In the genomic region with DNA sequence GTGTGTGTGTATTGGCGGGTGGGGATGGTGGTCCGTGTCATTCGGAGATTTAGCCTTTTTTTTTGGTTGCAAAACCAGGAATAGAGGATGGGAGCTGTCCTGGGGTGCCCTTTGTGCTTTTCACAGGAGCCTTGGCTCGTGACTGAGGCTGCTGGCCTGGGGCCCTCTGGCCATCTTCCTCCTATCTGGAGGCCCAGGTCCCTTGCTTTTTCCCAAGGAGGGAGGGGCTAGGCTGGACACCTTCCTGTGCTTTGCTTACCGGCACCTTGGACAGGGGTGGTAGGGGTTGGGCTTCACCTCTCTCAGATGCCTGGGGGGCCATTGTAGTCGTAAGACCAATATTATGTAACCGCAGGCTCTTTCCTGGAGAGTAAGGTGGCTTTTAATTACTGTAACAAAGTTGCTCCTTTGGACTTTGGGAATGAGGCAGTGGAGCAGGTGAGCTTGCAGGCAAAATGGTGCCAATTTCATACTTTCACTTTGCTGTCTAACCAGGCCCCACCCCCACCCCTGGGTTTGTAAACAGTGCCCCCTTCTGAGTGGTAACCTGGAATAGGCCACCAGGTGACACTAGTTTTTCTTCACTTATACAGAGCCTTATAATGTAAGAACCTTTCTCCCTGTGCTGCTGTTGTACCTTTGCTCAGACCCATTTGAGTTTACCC, we compare ENCODE assay signal across 8 cellular contexts. TPM values are rescaled to one million over a fixed set of nuclear protein-coding genes. Genes with fewer than 3 reads are reported as not detected.
DNase-seq lines count a peak whose midpoint lies in the region; FAIRE-seq and TF ChIP-seq lines count a peak whose summit lies in the region.

No MANE protein-coding gene starts in this region.

- H3K4me1 ChIP-seq in endothelial cell of umbilical vein (ENCODE audit: control insufficient read depth, extremely low read depth, insufficient read depth, low read length) = peaks cover 12% of the 10 kb centered on the region
- peaks cover 17% of the 10 kb centered on the region for H3K4me1 ChIP-seq in thymus (ENCODE audit: control insufficient read depth, insufficient read depth, low read length)

- no peak for TF ChIP-seq POLR2A in endothelial cell of umbilical vein (IDR thresholded peaks at IDR 0.05; ENCODE audit: low read depth, low read length)

- peaks cover 4 to 6% of the 10 kb centered on the region in 2 experiments for H3K27me3 ChIP-seq in endothelial cell of umbilical vein (ENCODE audit: control insufficient read depth in 2 of 2, insufficient read depth in 2 of 2, low read length in 2 of 2)
- H3K27me3 ChIP-seq in thymus (ENCODE audit: control insufficient read depth, insufficient read depth) = no peaks in the 10 kb centered on the region

- peaks cover 4% of the 10 kb centered on the region for H4K20me1 ChIP-seq in endothelial cell of umbilical vein (replicated peaks; ENCODE audit: control insufficient read depth, extremely low read depth, insufficient read depth, low read length)

- H3K9me3 ChIP-seq in endothelial cell of umbilical vein (replicated peaks; ENCODE audit: control insufficient read depth, insufficient read depth, low read length) = no peaks in the 10 kb centered on the region
- H3K9me3 ChIP-seq in thymus (ENCODE audit: control insufficient read depth) = no peaks in the 10 kb centered on the region

- BruUV-seq in endothelial cell of umbilical vein (replicated peaks; lab: Mats Ljungman, UMichigan) = no TSS peak

- peak in 1 of 2 donors; percentile 15 for TF ChIP-seq CTCF in endothelial cell of umbilical vein (IDR thresholded peaks at IDR 0.05; ENCODE audit: extremely low read depth in 1 of 2, insufficient read depth in 1 of 2, low read depth in 1 of 2, low read length in 2 of 2)

- intact Hi-C loops in endothelial cell of umbilical vein (cut with micrococcal nuclease) = loop anchor here (2.0 to 5.0 kb wide), 4 partner anchors 28 to 1000 kb away; a partner anchor contains a TSS

- H3K27ac ChIP-seq in endothelial cell of umbilical vein (ENCODE audit: insufficient read depth, low read depth, low read length) = peak overlapping the region; percentile 9
- peak overlapping the region; percentile 86 for H3K27ac ChIP-seq in thymus (ENCODE audit: low read depth)

- no peaks in the 10 kb centered on the region for H3K9me1 ChIP-seq in endothelial cell of umbilical vein (replicated peaks; ENCODE audit: control insufficient read depth, extremely low read depth, insufficient read depth, low read length)

- FAIRE-seq in endothelial cell of umbilical vein (lab: Jason Lieb, UNC) = peak; percentile 74

- peaks cover 48% of the 10 kb centered on the region for H3K79me2 ChIP-seq in endothelial cell of umbilical vein (ENCODE audit: control insufficient read depth, insufficient read depth, low read length)

- peak; percentile 42 for DNase-seq in activated gamma-delta T cell treated with Interleukin-2 at 50 U/mL for 16 hours
- no peak for DNase-seq in activated gamma-delta T cell (lab: John Stamatoyannopoulos, UW)
- peak; percentile 24 for DNase-seq in NCI-H2107 treated with DMSO at 0.1 percent for 48 hours (lab: John Stamatoyannopoulos, UW; ENCODE audit: unreplicated experiment)
- peak; percentile 70 for DNase-seq in activated CD8-positive, alpha-beta memory T cell treated with anti-CD3 and anti-CD28 coated beads for 24 hours
- peak; percentile 32 for DNase-seq in endothelial cell of umbilical vein (ENCODE audit: low read depth, low spot score)
- DNase-seq in myocyte (ENCODE audit: low read depth) = peak; percentile 8
- no peak for DNase-seq in NCI-H446 treated with DMSO at 0.1 percent for 48 hours (lab: John Stamatoyannopoulos, UW)

- H3K36me3 ChIP-seq in endothelial cell of umbilical vein (ENCODE audit: control insufficient read depth in 2 of 2, extremely low read depth in 1 of 2, insufficient read depth in 2 of 2, low read length in 2 of 2) (peaks cover 0 to 9% of the 10 kb centered on the region in 2 experiments), thymus (ENCODE audit: control insufficient read depth, insufficient read depth) (peaks cover 26% of the 10 kb centered on the region)

- under 1% methylated on average over 7 of the region's 7 CpGs for WGBS in thymus

- H3K4me2 ChIP-seq in endothelial cell of umbilical vein (ENCODE audit: insufficient read depth, low read length) = peak overlapping the region; percentile 84

- H3K4me3 ChIP-seq in endothelial cell of umbilical vein (replicated peaks in 1 of 3; ENCODE audit: insufficient read depth in 1 of 3, low read depth in 1 of 3, low read length in 3 of 3) (peak overlapping the region; percentile 53 to 97 (median 61)), thymus (ENCODE audit: low read length) (peak overlapping the region; percentile 93)

- CTCF ChIA-PET in endothelial cell of umbilical vein (lab: Charles Lee) = interaction anchor here (3.0 kb wide), 1 partner anchor 85 kb away, joined by 12 read pairs; no protein-coding TSS in a partner anchor

- peak overlapping the region; percentile 59 for H3K9ac ChIP-seq in endothelial cell of umbilical vein (replicated peaks; ENCODE audit: extremely low read depth, insufficient read depth, low read length)

- POLR2A ChIA-PET in endothelial cell of umbilical vein (lab: Charles Lee) = interaction anchor here (1.4 to 2.5 kb wide), 2 partner anchors 77 to 85 kb away, joined by 4 to 19 read pairs; a partner anchor contains a TSS

- H2AFZ ChIP-seq in endothelial cell of umbilical vein (ENCODE audit: low read depth, low read length) = no peak overlapping the region

- dilution Hi-C loops in endothelial cell of umbilical vein (cut with MboI; ENCODE audit: extremely low pct_ligation_motif_present, low sequenced_read_pairs) = no loop called here

TF ChIP-seq in endothelial cell of umbilical vein, 7 proteins besides CTCF, POLR2A, EP300 and RAD21:
- no peak for TF ChIP-seq POLR2AphosphoS5 (IDR thresholded peaks at IDR 0.05; ENCODE audit: insufficient read depth, low read depth, low read length)
- TF ChIP-seq, protein P1, sequence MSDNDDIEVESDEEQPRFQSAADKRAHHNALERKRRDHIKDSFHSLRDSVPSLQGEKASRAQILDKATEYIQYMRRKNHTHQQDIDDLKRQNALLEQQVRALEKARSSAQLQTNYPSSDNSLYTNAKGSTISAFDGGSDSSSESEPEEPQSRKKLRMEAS (IDR thresholded peaks at IDR 0.05; ENCODE audit: insufficient read depth, insufficient read length) = no peak
- TF ChIP-seq GATA2 (IDR thresholded peaks at IDR 0.05; ENCODE audit: insufficient read depth, insufficient read length, low read depth, low read length) = no peak
- TF ChIP-seq JUN (IDR thresholded peaks at IDR 0.05; ENCODE audit: borderline replicate concordance, insufficient read depth, insufficient read length, low read depth) = no peak
- no peak for TF ChIP-seq MYC (IDR thresholded peaks at IDR 0.05; ENCODE audit: low read depth, low read length)
- TF ChIP-seq FOS (IDR thresholded peaks at IDR 0.05; ENCODE audit: borderline replicate concordance, insufficient read depth, low read length) = no peak
- TF ChIP-seq EZH2 (IDR thresholded peaks at IDR 0.05; ENCODE audit: borderline replicate concordance, low read depth, low read length, severe bottlenecking) = no peak

RNA-seq across cellular contexts. Expression of a gene that starts 1.2 kb away (rescaled TPM):
- total RNA-seq in endothelial cell of umbilical vein = 17.1 and 19.0 TPM in 2 replicates
- 6.8 and 7.4 TPM in 2 replicates for polyA plus RNA-seq in endothelial cell of umbilical vein
- polyA plus RNA-seq in endothelial cell of umbilical vein (2011; cell fraction: cytosol; rRNA removed) = 8.7 and 9.7 TPM in 2 replicates
- polyA plus RNA-seq in endothelial cell of umbilical vein (2011; cell fraction: nucleus; rRNA removed) = 7.1 and 8.2 TPM in 2 replicates
- polyA plus RNA-seq in endothelial cell of umbilical vein (2012) = 18.8 and 21.5 TPM in 2 replicates
- 13.5 and 14.1 TPM in 2 replicates for polyA minus RNA-seq in endothelial cell of umbilical vein
- 6.1 TPM for polyA minus RNA-seq in endothelial cell of umbilical vein (2011; cell fraction: cytosol; rRNA and poly(A)+ RNA removed)
- 4.0 and 6.0 TPM in 2 replicates for polyA minus RNA-seq in endothelial cell of umbilical vein (2011; cell fraction: nucleus; rRNA and poly(A)+ RNA removed)
- 10.1 and 12.8 TPM in 2 replicates for total RNA-seq in myocyte
- polyA plus RNA-seq in myocyte (2012) = 30.7 TPM
- polyA plus RNA-seq in thymus = 23.2 TPM

Comparison
In these comparisons a context has a peak if more than half of its experiments do, and no peak if none do; other contexts are left out.
1. DNase-seq: peak in activated gamma-delta T cell treated with Interleukin-2 at 50 U/mL for 16 hours (single experiment), NCI-H2107 treated with DMSO at 0.1 percent for 48 hours (single experiment), activated CD8-positive, alpha-beta memory T cell treated with anti-CD3 and anti-CD28 coated beads for 24 hours (single experiment), endothelial cell of umbilical vein (single experiment) and myocyte (single experiment); none in activated gamma-delta T cell (single experiment) and NCI-H446 treated with DMSO at 0.1 percent for 48 hours (single experiment).